In the genomic region with DNA sequence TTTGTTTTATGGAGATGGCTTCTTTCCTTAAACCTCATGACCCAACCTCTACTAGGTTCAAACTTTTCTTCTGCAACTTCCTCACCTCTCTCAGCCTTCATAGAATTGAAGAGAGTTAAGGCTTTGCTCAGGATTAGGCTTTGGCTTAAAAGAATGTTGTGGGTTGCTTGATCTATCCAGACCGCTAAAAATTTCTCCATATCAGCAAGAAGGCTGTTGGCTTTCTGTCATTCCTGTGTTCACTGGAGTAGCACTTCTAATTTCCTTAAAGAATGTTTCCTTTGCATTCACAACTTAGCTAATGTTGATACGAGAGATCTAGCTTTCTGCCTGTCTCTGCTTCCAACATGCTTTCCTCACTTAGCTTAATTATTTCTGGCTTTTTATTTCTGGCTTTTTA, we compare ENCODE assay signal across 27 cellular contexts. TPM values are rescaled to one million over a fixed set of nuclear protein-coding genes. Genes with fewer than 3 reads are reported as not detected.
DNase-seq lines count a peak whose midpoint lies in the region; FAIRE-seq and TF ChIP-seq lines count a peak whose summit lies in the region.
"Had no signal": no experiment of that assay in that cellular context is flagged by ENCODE, and none has a peak within 500 bp of the region (broad histone marks: within the 10 kb centered on the region; RNA-seq: fewer than 3 reads in every experiment).

No MANE protein-coding gene starts in this region.

- FAIRE-seq in astrocyte (lab: Jason Lieb, UNC) (no peak), HTR-8/SVneo (lab: Jason Lieb, UNC) (no peak)
- FAIRE-seq: A549, G401.6, GM12878, HepG2 had no signal

- H3K4me2 ChIP-seq in astrocyte (ENCODE audit: low read length): no peak overlapping the region
- no peak overlapping the region for H3K4me2 ChIP-seq in neural progenitor cell
- H3K4me2 ChIP-seq: A549 had no signal

- no peaks in the 10 kb centered on the region for H3K36me3 ChIP-seq in astrocyte (ENCODE audit: insufficient read depth, low read length)
- no peaks in the 10 kb centered on the region for H3K36me3 ChIP-seq in neural progenitor cell
- H3K36me3 ChIP-seq: MG63 had no signal

- no peak overlapping the region for H3K4me3 ChIP-seq in astrocyte (ENCODE audit: insufficient read depth, low read depth, low read length)
- H3K4me3 ChIP-seq in neural progenitor cell: no peak overlapping the region
- H3K4me3 ChIP-seq: A549, GM12878, GM23248, MG63 had no signal

- H3K79me2 ChIP-seq in astrocyte (ENCODE audit: insufficient read depth, low read length) (no peaks in the 10 kb centered on the region), neural progenitor cell (ENCODE audit: low read depth) (no peaks in the 10 kb centered on the region)

- no peaks in the 10 kb centered on the region for H4K20me1 ChIP-seq in astrocyte (ENCODE audit: insufficient read depth, low read length)
- no peaks in the 10 kb centered on the region for H4K20me1 ChIP-seq in neural progenitor cell (ENCODE audit: low read depth)

- H3K27me3 Mint-ChIP-seq in astrocyte (ENCODE audit: low read depth, unreplicated experiment) (no peaks in the 10 kb centered on the region), neural progenitor cell (ENCODE audit: insufficient read depth, low read depth) (no peaks in the 10 kb centered on the region)
- H3K27me3 Mint-ChIP-seq: CD4-positive, alpha-beta memory T cell had no signal

- TF ChIP-seq CTCF in astrocyte (IDR thresholded peaks at IDR 0.05; ENCODE audit: insufficient read depth, low read depth, low read length) (no peak), neural progenitor cell (IDR thresholded peaks at IDR 0.05) (no peak)

- H3K4me3 Mint-ChIP-seq in astrocyte (ENCODE audit: unreplicated experiment): no peak overlapping the region
- no peak overlapping the region for H3K4me3 Mint-ChIP-seq in neural progenitor cell
- H3K4me3 Mint-ChIP-seq: CD4-positive, alpha-beta memory T cell had no signal

- H2AFZ ChIP-seq in astrocyte (ENCODE audit: low read depth, low read length) (no peak overlapping the region), neural progenitor cell (replicated peaks) (no peak overlapping the region)
- H2AFZ ChIP-seq: GM23248 had no signal

- H3F3A ChIP-seq in neural progenitor cell (ENCODE audit: low read depth): no peaks in the 10 kb centered on the region

- H3K9ac ChIP-seq in astrocyte (ENCODE audit: low read length): no peak overlapping the region
- H3K9ac ChIP-seq in neural progenitor cell: no peak overlapping the region
- H3K9ac ChIP-seq: GM23248 had no signal

- no peaks in the 10 kb centered on the region for H3K9me3 Mint-ChIP-seq in astrocyte (ENCODE audit: unreplicated experiment)
- no peaks in the 10 kb centered on the region for H3K9me3 Mint-ChIP-seq in neural progenitor cell

- H3K36me3 Mint-ChIP-seq in astrocyte (ENCODE audit: low read depth, unreplicated experiment) (no peaks in the 10 kb centered on the region), neural progenitor cell (no peaks in the 10 kb centered on the region)
- H3K36me3 Mint-ChIP-seq: CD4-positive, alpha-beta memory T cell had no signal

- DNase-seq in astrocyte (ENCODE audit: low read depth) (peak; percentile 60), fibroblast of peridontal ligament (ENCODE audit: extremely low read depth) (peak; percentile 20), left kidney (ENCODE audit: low read depth, low spot score) (peak; percentile 23), renal cortical epithelial cell (ENCODE audit: low read depth) (peak; percentile 93), HTR-8/SVneo (ENCODE audit: insufficient read length, low spot score) (no peak), cortex of kidney (lab: John Stamatoyannopoulos, UW) (no peak), neural progenitor cell (ENCODE audit: low spot score) (no peak)
- no peak for DNase-seq in stimulated activated CD8-positive, alpha-beta memory T cell treated with anti-CD3 and anti-CD28 coated beads, Interleukin-4, amount 100 ng/mL, for 48 hours
- DNase-seq: C1 segment of cervical spinal cord; CD4-positive, alpha-beta memory T cell; COR-L47; GM23248; H7; MG63; NCI-H1436; NCI-H187; NCI-H2081 treated with DMSO at 0.1 percent for 48 hours; NCI-H2171; NCI-H226; NCI-H510A; NCI-H69; SHP77 had no signal

- H3K27ac ChIP-seq in astrocyte (ENCODE audit: low read depth, low read length) (no peak overlapping the region), neural progenitor cell (no peak overlapping the region)
- H3K27ac ChIP-seq: A549, GM23248, RWPE1 had no signal

- H3K4me1 ChIP-seq in astrocyte (ENCODE audit: insufficient read depth, low read length): no peaks in the 10 kb centered on the region
- no peaks in the 10 kb centered on the region for H3K4me1 ChIP-seq in neural progenitor cell

- peaks cover 4% of the 10 kb centered on the region for H3K4me1 Mint-ChIP-seq in astrocyte (ENCODE audit: low read depth, unreplicated experiment)
- H3K4me1 Mint-ChIP-seq in neural progenitor cell: no peaks in the 10 kb centered on the region
- H3K4me1 Mint-ChIP-seq: CD4-positive, alpha-beta memory T cell had no signal

- H3K27ac Mint-ChIP-seq in astrocyte (ENCODE audit: unreplicated experiment): no peak overlapping the region
- no peak overlapping the region for H3K27ac Mint-ChIP-seq in neural progenitor cell
- H3K27ac Mint-ChIP-seq: CD4-positive, alpha-beta memory T cell had no signal

- H3K27me3 ChIP-seq in astrocyte (ENCODE audit: insufficient read depth, low read length) (peaks cover 2% of the 10 kb centered on the region), neural progenitor cell (no peaks in the 10 kb centered on the region)
- H3K27me3 ChIP-seq: MG63 had no signal

- H3K9me3 ChIP-seq in astrocyte (ENCODE audit: insufficient read depth, low read depth, low read length) (no peaks in the 10 kb centered on the region), neural progenitor cell (ENCODE audit: low read depth) (no peaks in the 10 kb centered on the region)
- H3K9me3 ChIP-seq: A549, MG63 had no signal

RNA-seq across cellular contexts. Expression of a gene that starts 58.1 kb away (rescaled TPM):
- total RNA-seq in astrocyte (0.72 and 1.2 TPM in 2 replicates), renal cortical epithelial cell (1.6 and 6.1 TPM in 2 replicates), neural progenitor cell (ENCODE audit: low replicate concordance) (0.96 TPM in 1 of 2 replicates, not detected in the other)
- total RNA-seq: GM23248 had no signal

Comparison
In these comparisons a context has a peak if more than half of its experiments do, and no peak if none do; other contexts are left out.
1. DNase-seq: peak in astrocyte (single experiment), fibroblast of peridontal ligament (single experiment), left kidney (single experiment) and renal cortical epithelial cell (single experiment); none in HTR-8/SVneo (single experiment), cortex of kidney (single experiment), neural progenitor cell (single experiment) and stimulated activated CD8-positive, alpha-beta memory T cell treated with anti-CD3 and anti-CD28 coated beads, Interleukin-4, amount 100 ng/mL, for 48 hours (single experiment).